ENCODE assay signal across 20 cellular contexts in the genomic region with DNA sequence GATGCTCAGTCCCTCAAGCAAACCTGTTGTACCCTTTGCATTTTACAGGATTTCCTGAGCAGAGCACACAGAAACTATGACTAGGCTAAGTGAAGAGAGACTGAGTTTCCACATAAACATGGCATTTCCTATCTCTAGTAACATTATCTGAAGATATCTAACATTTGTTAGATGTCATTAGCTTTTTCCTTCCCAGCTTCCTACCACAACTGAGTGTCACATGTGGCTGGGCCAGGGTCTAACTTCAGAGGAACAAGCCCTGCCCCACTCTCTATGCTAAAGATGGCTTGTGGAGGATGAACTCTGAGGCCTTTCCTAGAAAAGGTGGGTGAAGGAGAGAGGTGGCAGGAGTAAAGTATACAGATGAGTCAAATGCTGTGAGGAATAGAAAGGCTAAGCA. TPM values are rescaled to one million over a fixed set of nuclear protein-coding genes. Genes with fewer than 3 reads are reported as not detected.
A peak's percentile ranks its signal among the peaks of the same experiment; 100 is the strongest.
DNase-seq lines count a peak whose midpoint lies in the region; ATAC-seq and TF ChIP-seq lines count a peak whose summit lies in the region.
"Had no signal": no experiment of that assay in that cellular context is flagged by ENCODE, and none has a peak within 500 bp of the region (broad histone marks: within the 10 kb centered on the region; RNA-seq: fewer than 3 reads in every experiment).

No MANE protein-coding gene starts in this region.

- no peaks in the 10 kb centered on the region for H3K27me3 Mint-ChIP-seq in activated T-cell treated with anti-CD3 and anti-CD28 coated beads, Interleukin-2, amount 50 U/mL, for 24 hours
- no peaks in the 10 kb centered on the region for H3K27me3 Mint-ChIP-seq in activated CD4-positive, alpha-beta memory T cell treated with anti-CD3 and anti-CD28 coated beads for 36 hours
- no peaks in the 10 kb centered on the region for H3K27me3 Mint-ChIP-seq in central memory CD8-positive, alpha-beta T cell
- H3K27me3 Mint-ChIP-seq: activated B cell treated with CpG ODN at 0.5 μM for 24 hours had no signal

- no peaks in the 10 kb centered on the region for H3K9me2 ChIP-seq in PC-9 (ENCODE audit: insufficient read depth)

- H3K27ac Mint-ChIP-seq in activated T-cell treated with anti-CD3 and anti-CD28 coated beads, Interleukin-2, amount 50 U/mL, for 24 hours: peak overlapping the region; percentile 92
- peak overlapping the region; percentile 92 for H3K27ac Mint-ChIP-seq in activated CD4-positive, alpha-beta memory T cell treated with anti-CD3 and anti-CD28 coated beads for 36 hours
- H3K27ac Mint-ChIP-seq in central memory CD8-positive, alpha-beta T cell (ENCODE audit: low read depth): peak overlapping the region; percentile 45

- H3K4me1 Mint-ChIP-seq in activated T-cell treated with anti-CD3 and anti-CD28 coated beads, Interleukin-2, amount 50 U/mL, for 24 hours (ENCODE audit: low read depth): peaks cover 54% of the 10 kb centered on the region
- H3K4me1 Mint-ChIP-seq in activated CD4-positive, alpha-beta memory T cell treated with anti-CD3 and anti-CD28 coated beads for 36 hours (ENCODE audit: low read depth): peaks cover 54% of the 10 kb centered on the region
- H3K4me1 Mint-ChIP-seq in central memory CD8-positive, alpha-beta T cell: peaks cover 20% of the 10 kb centered on the region

- no peak overlapping the region for H2AFZ ChIP-seq in PC-9

- H3F3A ChIP-seq in PC-9 (ENCODE audit: insufficient read depth, low read depth): peaks cover 12% of the 10 kb centered on the region; the same call in 1 of the 2 replicates

- H3K4me3 ChIP-seq in PC-9: no peak overlapping the region
- H3K4me3 ChIP-seq: SJSA1, spleen, upper lobe of left lung had no signal

- no peak for TF ChIP-seq CTCF in PC-9 (conservative IDR thresholded peaks at IDR 0.05)

- H4K20me1 ChIP-seq in PC-9 (ENCODE audit: insufficient read depth): no peaks in the 10 kb centered on the region

- peaks cover 16% of the 10 kb centered on the region; the same call in 1 of the 2 replicates for H3K4me1 ChIP-seq in PC-9 (replicated peaks; ENCODE audit: insufficient read depth)

- peaks cover 5% of the 10 kb centered on the region for H3K9me3 ChIP-seq in PC-9 (ENCODE audit: insufficient read depth, low read depth)
- H3K9me3 ChIP-seq: SJSA1 had no signal

- H3K4me3 Mint-ChIP-seq in activated T-cell treated with anti-CD3 and anti-CD28 coated beads, Interleukin-2, amount 50 U/mL, for 24 hours: no peak overlapping the region
- peak overlapping the region; percentile 14 for H3K4me3 Mint-ChIP-seq in activated CD4-positive, alpha-beta memory T cell treated with anti-CD3 and anti-CD28 coated beads for 36 hours
- no peak overlapping the region for H3K4me3 Mint-ChIP-seq in central memory CD8-positive, alpha-beta T cell
- H3K4me3 Mint-ChIP-seq: activated B cell treated with CpG ODN at 0.5 μM for 24 hours had no signal

- CTCF ChIA-PET in activated CD4-positive, alpha-beta memory T cell treated with anti-CD3 and anti-CD28 coated beads for 36 hours (lab: Charles Lee): interaction anchor here (1.2 to 2.3 kb wide), 3 partner anchors 60 to 331 kb away, joined by 3 to 12 read pairs (median 4); no protein-coding TSS in a partner anchor
- CTCF ChIA-PET in PC-9 (lab: Charles Lee): no interaction called here

- no peaks in the 10 kb centered on the region for H3K36me3 Mint-ChIP-seq in activated T-cell treated with anti-CD3 and anti-CD28 coated beads, Interleukin-2, amount 50 U/mL, for 24 hours (ENCODE audit: low read depth)
- H3K36me3 Mint-ChIP-seq in activated CD4-positive, alpha-beta memory T cell treated with anti-CD3 and anti-CD28 coated beads for 36 hours: no peaks in the 10 kb centered on the region
- H3K36me3 Mint-ChIP-seq in central memory CD8-positive, alpha-beta T cell (ENCODE audit: insufficient read depth): peaks cover 9% of the 10 kb centered on the region

- H3K27me3 ChIP-seq in PC-9 (ENCODE audit: insufficient read depth, low read depth): peaks cover 16% of the 10 kb centered on the region; the same call in 1 of the 2 replicates
- H3K27me3 ChIP-seq: neutrophil, SJSA1, spleen, upper lobe of left lung had no signal

- BruUV-seq in PC-9 (replicated peaks; lab: Mats Ljungman, UMichigan): no TSS peak

- H3K36me3 ChIP-seq in PC-9 (ENCODE audit: low read depth): no peaks in the 10 kb centered on the region
- H3K36me3 ChIP-seq: neutrophil, SJSA1, spleen, upper lobe of left lung had no signal

- no peaks in the 10 kb centered on the region for H3K79me2 ChIP-seq in PC-9 (ENCODE audit: low read depth)

- ATAC-seq in central memory CD8-positive, alpha-beta T cell (replicated peaks; ENCODE audit: extremely low read depth, poor library complexity, severe bottlenecking): no peak
- ATAC-seq in stimulated activated naive CD8-positive, alpha-beta T cell treated with anti-CD3 and anti-CD28 coated beads, Interleukin-15, Interleukin-2, amounts not matched to agents 100 U/mL and 50 U/mL, for 24 hours: peak; percentile 70
- ATAC-seq: left colon had no signal

- POLR2A ChIA-PET in activated CD4-positive, alpha-beta memory T cell treated with anti-CD3 and anti-CD28 coated beads for 36 hours (lab: Charles Lee): no interaction called here
- POLR2A ChIA-PET in PC-9 (lab: Charles Lee; ENCODE audit: unreplicated experiment): no interaction called here

- H3K27ac ChIP-seq in PC-9: no peak overlapping the region
- H3K27ac ChIP-seq: neutrophil, SJSA1 had no signal

- intact Hi-C loops in activated CD4-positive, alpha-beta memory T cell treated with anti-CD3 and anti-CD28 coated beads for 36 hours (cut with micrococcal nuclease): loop anchor here (1.0 to 5.0 kb wide), 4 partner anchors 64 to 332 kb away; a partner anchor contains a TSS
- intact Hi-C loops in PC-9 (cut with micrococcal nuclease; ENCODE audit: unreplicated experiment): no loop called here

- no peak for TF ChIP-seq POLR2A in erythroblast (IDR thresholded peaks at IDR 0.05; ENCODE audit: low read length)

- no peak for DNase-seq in activated T-cell treated with anti-CD3 and anti-CD28 coated beads, Interleukin-2, amount 50 U/mL, for 24 hours
- no peak for DNase-seq in activated T-cell treated with anti-CD3 and anti-CD28 coated beads, Interleukin-2, amount 50 U/mL, for 1 hour
- peak; percentile 39 for DNase-seq in activated CD4-positive, alpha-beta memory T cell treated with anti-CD3 and anti-CD28 coated beads for 36 hours
- no peak for DNase-seq in central memory CD8-positive, alpha-beta T cell (ENCODE audit: low spot score in 2 of 2)
- no peak for DNase-seq in stimulated activated naive CD8-positive, alpha-beta T cell treated with anti-CD3 and anti-CD28 coated beads, Interleukin-15, Interleukin-2, amounts not matched to agents 100 U/mL and 50 U/mL, for 24 hours
- DNase-seq in PC-9 (no peak), erythroblast (lab: John Stamatoyannopoulos, UW) (no peak), occipital lobe (lab: John Stamatoyannopoulos, UW) (no peak)
- DNase-seq: activated B cell treated with CpG ODN at 0.5 μM for 24 hours; activated effector memory CD4-positive, alpha-beta T cell treated with anti-CD3 and anti-CD28 coated beads, Interleukin-2, amount 50 U/mL, for 16 hours; GOT3; left colon; NCI-H1417; spleen; stimulated activated naive CD4-positive, alpha-beta T cell treated with Interleukin-2 at 50 U/mL for 16 hours; upper lobe of left lung had no signal

- peaks cover 6% of the 10 kb centered on the region for H3K9me3 Mint-ChIP-seq in activated T-cell treated with anti-CD3 and anti-CD28 coated beads, Interleukin-2, amount 50 U/mL, for 24 hours
- peaks cover 9% of the 10 kb centered on the region for H3K9me3 Mint-ChIP-seq in activated CD4-positive, alpha-beta memory T cell treated with anti-CD3 and anti-CD28 coated beads for 36 hours
- H3K9me3 Mint-ChIP-seq in central memory CD8-positive, alpha-beta T cell: peaks cover 4% of the 10 kb centered on the region

- H3K4me2 ChIP-seq in PC-9: no peak overlapping the region

RNA-seq across cellular contexts. Expression of a gene that starts 16.5 kb away (rescaled TPM):
- not detected for total RNA-seq in activated CD4-positive, alpha-beta memory T cell treated with anti-CD3 and anti-CD28 coated beads for 36 hours
- total RNA-seq in PC-9 (2021): not detected in 2 replicates
- not detected for total RNA-seq in occipital lobe
- total RNA-seq: activated B cell treated with CpG ODN at 0.5 μM for 24 hours, epithelial cell of proximal tubule, left colon, renal cortical epithelial cell, SJSA1, spleen, upper lobe of left lung had no signal
